9 cellular contexts compared by ENCODE assay signal in the genomic region with DNA sequence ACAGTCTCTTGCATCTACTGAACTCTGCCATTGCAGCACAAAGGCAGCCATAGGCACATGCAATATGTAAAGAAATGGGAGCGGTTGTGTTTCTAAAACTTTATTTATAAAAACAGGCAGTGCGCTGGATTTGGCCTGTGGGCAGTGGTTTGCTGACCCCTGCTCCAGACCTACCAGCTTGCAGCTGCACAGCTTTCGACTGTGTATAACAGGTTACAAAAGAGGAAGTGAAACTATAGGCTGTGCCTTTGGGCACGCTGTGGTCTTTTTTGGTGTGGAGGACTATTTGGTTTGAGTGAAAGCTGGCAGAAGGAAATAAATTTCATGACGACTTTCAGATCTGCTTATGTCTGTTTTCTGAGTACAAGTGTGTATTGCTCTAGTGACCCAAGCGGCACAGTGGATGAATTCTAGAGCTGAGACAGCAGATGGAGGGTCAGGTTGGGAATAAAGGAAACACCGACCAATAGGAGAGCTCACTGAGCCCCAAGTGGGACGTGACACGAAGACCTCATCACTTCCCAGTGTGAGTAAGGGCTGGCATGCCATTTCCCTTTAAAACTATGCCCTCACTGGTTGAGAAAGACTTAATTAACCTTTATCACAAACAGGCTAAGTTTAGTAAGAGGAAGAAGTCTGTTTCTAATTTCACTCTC.
A peak's percentile ranks its signal among the peaks of the same experiment; 100 is the strongest.
DNase-seq lines count a peak whose midpoint lies in the region; ATAC-seq, FAIRE-seq and TF ChIP-seq lines count a peak whose summit lies in the region.
"Had no signal": no experiment of that assay in that cellular context is flagged by ENCODE, and none has a peak within 500 bp of the region (broad histone marks: within the 10 kb centered on the region; RNA-seq: fewer than 3 reads in every experiment).

No MANE protein-coding gene starts in this region.

- BruUV-seq in K562 (replicated peaks; lab: Mats Ljungman, UMichigan): no TSS peak

- POLR2A ChIA-PET in K562 (lab: Yijun Ruan, JAX): interaction anchor here (0.8 kb wide), 1 partner anchor 188 kb away, joined by 3 read pairs; no protein-coding TSS in a partner anchor

- no peaks in the 10 kb centered on the region for H3K9me3 Mint-ChIP-seq in GM23338

- TF ChIP-seq EP300 in K562 (IDR thresholded peaks at IDR 0.05; ENCODE audit: low read length): no peak

- H3K9me1 ChIP-seq in K562 (ENCODE audit: control insufficient read depth, insufficient read depth, low read length): no peaks in the 10 kb centered on the region

- FAIRE-seq in K562 (lab: Jason Lieb, UNC): no peak
- FAIRE-seq: A549 had no signal

- TF ChIP-seq RAD21 in K562 (CRISPR knock-in tag; conservative IDR thresholded peaks at IDR 0.05 in 1 of 2, IDR thresholded peaks at IDR 0.05 in 1 of 2): no peak

- H3K27ac Mint-ChIP-seq in GM23338: no peak overlapping the region

- CTCF ChIA-PET in K562 (lab: Yijun Ruan, JAX; ENCODE audit: low intra/inter-chr PET ratio): interaction anchor here (2.6 kb wide), 1 partner anchor 198 kb away, joined by 17 read pairs; no protein-coding TSS in a partner anchor

- no peak for TF ChIP-seq POLR2A in K562 (conservative IDR thresholded peaks at IDR 0.05)

- H3K79me2 ChIP-seq in GM23338 (replicated peaks; ENCODE audit: insufficient read depth) (no peaks in the 10 kb centered on the region), MM.1S (ENCODE audit: low read length) (no peaks in the 10 kb centered on the region), K562 (ENCODE audit: control insufficient read depth, insufficient read depth, low read length) (no peaks in the 10 kb centered on the region)

- H3F3A ChIP-seq in GM23338 (replicated peaks; ENCODE audit: low read depth): no peaks in the 10 kb centered on the region; the same call in 1 of the 2 replicates
- peaks cover 10% of the 10 kb centered on the region for H3F3A ChIP-seq in MM.1S (ENCODE audit: insufficient read depth, low read length)

- H3K9ac ChIP-seq in MM.1S (ENCODE audit: low read length): no peak overlapping the region
- no peak overlapping the region for H3K9ac ChIP-seq in K562 (ENCODE audit: insufficient read depth in 1 of 2, low read depth in 2 of 2, low read length in 2 of 2)

- DNase-seq in NCI-H2227 (lab: John Stamatoyannopoulos, UW; ENCODE audit: unreplicated experiment) (peak; percentile 12), NCI-H2227 treated with DMSO at 0.1 percent for 48 hours (lab: John Stamatoyannopoulos, UW) (no peak), GM23338 (ENCODE audit: low spot score) (no peak), MM.1S (peak; percentile 97), K562 (ENCODE audit: extremely low read depth in 1 of 4, low spot score in 3 of 4) (no peak), midbrain (lab: John Stamatoyannopoulos, UW) (peak; percentile 70), NCI-H187 treated with DMSO at 0.1 percent for 48 hours (lab: John Stamatoyannopoulos, UW) (no peak)
- no peak for DNase-seq in activated effector memory CD4-positive, alpha-beta T cell treated with Interleukin-2 at 50 U/mL for 16 hours

- intact Hi-C loops in K562 (cut with micrococcal nuclease): loop anchor here (5.0 kb wide), 3 partner anchors 100 to 410 kb away; no protein-coding TSS in a partner anchor

- no peaks in the 10 kb centered on the region for H3K36me3 ChIP-seq in GM23338 (ENCODE audit: insufficient read depth)
- no peaks in the 10 kb centered on the region for H3K36me3 ChIP-seq in MM.1S (replicated peaks; ENCODE audit: insufficient read depth, low read length)
- no peaks in the 10 kb centered on the region for H3K36me3 ChIP-seq in K562 (ENCODE audit: control insufficient read depth, insufficient read depth, low read length)

- H4K20me1 ChIP-seq in GM23338 (replicated peaks; ENCODE audit: insufficient read depth) (no peaks in the 10 kb centered on the region), MM.1S (ENCODE audit: insufficient read depth, low read length) (no peaks in the 10 kb centered on the region), K562 (replicated peaks; ENCODE audit: control insufficient read depth, insufficient read depth, low read length) (no peaks in the 10 kb centered on the region)

- peaks cover 10% of the 10 kb centered on the region for H3K4me1 Mint-ChIP-seq in GM23338

- TF ChIP-seq CTCF in GM23338 (conservative IDR thresholded peaks at IDR 0.05; ENCODE audit: low read depth in 2 of 2) (no peak), MM.1S (IDR thresholded peaks at IDR 0.05; ENCODE audit: low read length) (no peak), K562 (IDR thresholded peaks at IDR 0.05 in 2 of 3, conservative IDR thresholded peaks at IDR 0.05 in 1 of 3; ENCODE audit: insufficient read depth in 2 of 3, low read depth in 1 of 3, low read length in 3 of 3) (no peak)

- no peaks in the 10 kb centered on the region for H3K27me3 ChIP-seq in GM23338 (ENCODE audit: insufficient read depth)
- peaks cover 35% of the 10 kb centered on the region for H3K27me3 ChIP-seq in MM.1S (replicated peaks; ENCODE audit: insufficient read depth, low read length)
- H3K27me3 ChIP-seq in K562 (ENCODE audit: control insufficient read depth in 2 of 2, insufficient read depth in 2 of 2, low read length in 2 of 2): no peaks in the 10 kb centered on the region

- H3K9me3 ChIP-seq in MM.1S (replicated peaks; ENCODE audit: insufficient read depth, low read length): no peaks in the 10 kb centered on the region
- no peaks in the 10 kb centered on the region for H3K9me3 ChIP-seq in K562 (replicated peaks; ENCODE audit: control insufficient read depth, insufficient read depth, low read depth, low read length)
- H3K9me3 ChIP-seq: A549 had no signal

- no peak overlapping the region for H3K27ac ChIP-seq in GM23338 (ENCODE audit: low read depth)
- H3K27ac ChIP-seq in MM.1S (ENCODE audit: low read length): peak overlapping the region; percentile 69; the same call in 1 of the 2 replicates
- no peak overlapping the region for H3K27ac ChIP-seq in K562 (ENCODE audit: extremely low read depth, low read depth, low read length)
- H3K27ac ChIP-seq: A549 had no signal

- H3K4me2 ChIP-seq in GM23338: no peak overlapping the region
- H3K4me2 ChIP-seq in MM.1S (ENCODE audit: low read depth, low read length): peak overlapping the region; percentile 85
- peak overlapping the region; percentile 15; the same call in 1 of the 2 replicates for H3K4me2 ChIP-seq in K562 (ENCODE audit: insufficient read depth, low read length)

- H2AFZ ChIP-seq in GM23338: no peak overlapping the region
- H2AFZ ChIP-seq in MM.1S (ENCODE audit: low read length): no peak overlapping the region
- peak overlapping the region; percentile 53; the same call in 1 of the 2 replicates for H2AFZ ChIP-seq in K562 (ENCODE audit: low read depth, low read length)

- H3K4me1 ChIP-seq in GM23338 (ENCODE audit: insufficient read depth): no peaks in the 10 kb centered on the region; the same call in 1 of the 2 replicates
- H3K4me1 ChIP-seq in MM.1S (ENCODE audit: low read length): peaks cover 19% of the 10 kb centered on the region
- H3K4me1 ChIP-seq in K562 (replicated peaks in 1 of 2; ENCODE audit: control insufficient read depth in 2 of 2, insufficient read depth in 2 of 2, low read length in 2 of 2): peaks cover 5 to 12% of the 10 kb centered on the region in 2 experiments; a peak in 2 of 5 replicates

- no peaks in the 10 kb centered on the region for H3K27me3 Mint-ChIP-seq in GM23338 (ENCODE audit: insufficient read depth, low read depth, poor library complexity)

- H3K9me2 ChIP-seq in GM23338 (ENCODE audit: insufficient read depth) (0 out of 2 replicates have a peak, but pooled peaks cover 2% of the 10 kb centered on the region), MM.1S (replicated peaks; ENCODE audit: insufficient read depth, low read length) (no peaks in the 10 kb centered on the region)

- ATAC-seq in GM23338 (peak; percentile 32; the same call in 2 of the 3 replicates), K562 (peak; percentile 41; the same call in 2 of the 3 replicates)
- ATAC-seq: A549 had no signal

- no peak overlapping the region for H3K4me3 ChIP-seq in GM23338
- H3K4me3 ChIP-seq in MM.1S (ENCODE audit: low read length): peak overlapping the region; percentile 48
- no peak overlapping the region for H3K4me3 ChIP-seq in K562
- H3K4me3 ChIP-seq: A549 had no signal

- H3K36me3 Mint-ChIP-seq in GM23338 (ENCODE audit: low read depth): no peaks in the 10 kb centered on the region

- 37% methylated on average over 9 of the region's 9 CpGs for WGBS in K562 (ENCODE audit: insufficient coverage, low coverage, missing lambda C conversion rate)

- no peak overlapping the region for H3K4me3 Mint-ChIP-seq in GM23338

- in situ Hi-C loops in K562 (cut with MboI): loop anchor here (10.0 kb wide), 1 partner anchor 198 kb away; no protein-coding TSS in a partner anchor

TF ChIP-seq in GM23338, 12 proteins besides CTCF, POLR2A, EP300 and RAD21:
- TF ChIP-seq POLR2AphosphoS5 (IDR thresholded peaks at IDR 0.05; ENCODE audit: low read depth): no peak
- TF ChIP-seq NANOG (IDR thresholded peaks at IDR 0.05; ENCODE audit: borderline replicate concordance): no peak
- TF ChIP-seq EZH2 (IDR thresholded peaks at IDR 0.05; ENCODE audit: low read depth, unreplicated experiment): no peak

TF ChIP-seq in K562, 482 proteins besides CTCF, POLR2A, EP300 and RAD21 (continues in another document):
- TF ChIP-seq ARNT (IDR thresholded peaks at IDR 0.05) (no peak), RHOXF2B (CRISPR knock-in tag; conservative IDR thresholded peaks at IDR 0.05) (no peak), MXI1 (IDR thresholded peaks at IDR 0.05; ENCODE audit: low read depth, low read length) (no peak), SPI1 (IDR thresholded peaks at IDR 0.05; ENCODE audit: borderline replicate concordance, low read depth, low read length) (peak; percentile 98), RBFOX2 (IDR thresholded peaks at IDR 0.05; ENCODE audit: low read depth, low read length) (no peak)

Comparison
In these comparisons a context has a peak if more than half of its experiments do, and no peak if none do; other contexts are left out.
1. DNase-seq: peak in NCI-H2227 (single experiment), MM.1S (single experiment) and midbrain (single experiment); none in NCI-H2227 treated with DMSO at 0.1 percent for 48 hours (single experiment), GM23338 (single experiment), K562 (0 of 4), activated effector memory CD4-positive, alpha-beta T cell treated with Interleukin-2 at 50 U/mL for 16 hours (single experiment) and NCI-H187 treated with DMSO at 0.1 percent for 48 hours (single experiment).